8 cellular contexts compared by ENCODE assay signal in genomic region chr9:124660341-124660801, GRCh38.
DNase-seq lines count a peak whose midpoint lies in the region; ATAC-seq and TF ChIP-seq lines count a peak whose summit lies in the region.

No MANE protein-coding gene starts in this region.

- H3K4me1 ChIP-seq in gastroesophageal sphincter = peaks cover 0 to 27% (median 3%) of the 10 kb centered on the region in 3 donors

- peak overlapping the region; percentile 17 for H3K27ac Mint-ChIP-seq in activated naive CD4-positive, alpha-beta T cell treated with anti-CD3 and anti-CD28 coated beads, Interleukin-2, amount 50 U/mL, for 24 hours

- H3K4me1 Mint-ChIP-seq in activated naive CD4-positive, alpha-beta T cell treated with anti-CD3 and anti-CD28 coated beads, Interleukin-2, amount 50 U/mL, for 24 hours = peaks cover 49% of the 10 kb centered on the region

- no peak for ATAC-seq in gastroesophageal sphincter
- ATAC-seq in GM21576 (IDR thresholded peaks at IDR 0.05; ENCODE audit: unreplicated experiment) = no peak
- ATAC-seq in GM18502 (IDR thresholded peaks at IDR 0.05; ENCODE audit: poor library complexity, unreplicated experiment) = no peak

- H3K36me3 ChIP-seq in gastroesophageal sphincter = no peaks in the 10 kb centered on the region

- no peak for DNase-seq in activated naive CD4-positive, alpha-beta T cell (lab: John Stamatoyannopoulos, UW)
- DNase-seq in NCI-H2029 (lab: John Stamatoyannopoulos, UW) (peak; percentile 69), pons (ENCODE audit: low spot score) (peak; percentile 93)
- DNase-seq in activated T-cell treated with anti-CD3 and anti-CD28 coated beads, Interleukin-2, amount 50 U/mL, for 48 hours = peak; percentile 24 to 28

- no peaks in the 10 kb centered on the region for H3K9me3 ChIP-seq in gastroesophageal sphincter

- H3K27me3 ChIP-seq in gastroesophageal sphincter = no peaks in the 10 kb centered on the region

- H3K36me3 Mint-ChIP-seq in activated naive CD4-positive, alpha-beta T cell treated with anti-CD3 and anti-CD28 coated beads, Interleukin-2, amount 50 U/mL, for 24 hours = peaks cover 3% of the 10 kb centered on the region

- no peak for TF ChIP-seq EP300 in gastroesophageal sphincter (IDR thresholded peaks at IDR 0.05)

- 3 to 4% methylated on average over 11 of the region's 11 CpGs for WGBS in gastroesophageal sphincter (ENCODE audit: low coverage in 1 of 2), 2 donors

- H3K4me3 ChIP-seq in gastroesophageal sphincter = peak overlapping the region; percentile 42 to 59

- peaks cover 3% of the 10 kb centered on the region for H3K27me3 Mint-ChIP-seq in activated naive CD4-positive, alpha-beta T cell treated with anti-CD3 and anti-CD28 coated beads, Interleukin-2, amount 50 U/mL, for 24 hours

- H3K4me3 Mint-ChIP-seq in activated naive CD4-positive, alpha-beta T cell treated with anti-CD3 and anti-CD28 coated beads, Interleukin-2, amount 50 U/mL, for 24 hours = peak overlapping the region; percentile 98

- no peak for TF ChIP-seq CTCF in gastroesophageal sphincter (IDR thresholded peaks at IDR 0.05)

- peak overlapping the region in 3 of 4 donors; percentile 18 to 81 (median 76) for H3K27ac ChIP-seq in gastroesophageal sphincter

- TF ChIP-seq POLR2A in gastroesophageal sphincter (IDR thresholded peaks at IDR 0.05) = no peak

- no peaks in the 10 kb centered on the region for H3K9me3 Mint-ChIP-seq in activated naive CD4-positive, alpha-beta T cell treated with anti-CD3 and anti-CD28 coated beads, Interleukin-2, amount 50 U/mL, for 24 hours

Comparison
In these comparisons a context has a peak if more than half of its experiments do, and no peak if none do; other contexts are left out.
1. DNase-seq: peak in NCI-H2029 (single experiment), activated T-cell treated with anti-CD3 and anti-CD28 coated beads, Interleukin-2, amount 50 U/mL, for 48 hours (2 of 2) and pons (single experiment); none in activated naive CD4-positive, alpha-beta T cell (0 of 4).